Comparison of ENCODE assay signal across 9 cellular contexts in the genomic region with DNA sequence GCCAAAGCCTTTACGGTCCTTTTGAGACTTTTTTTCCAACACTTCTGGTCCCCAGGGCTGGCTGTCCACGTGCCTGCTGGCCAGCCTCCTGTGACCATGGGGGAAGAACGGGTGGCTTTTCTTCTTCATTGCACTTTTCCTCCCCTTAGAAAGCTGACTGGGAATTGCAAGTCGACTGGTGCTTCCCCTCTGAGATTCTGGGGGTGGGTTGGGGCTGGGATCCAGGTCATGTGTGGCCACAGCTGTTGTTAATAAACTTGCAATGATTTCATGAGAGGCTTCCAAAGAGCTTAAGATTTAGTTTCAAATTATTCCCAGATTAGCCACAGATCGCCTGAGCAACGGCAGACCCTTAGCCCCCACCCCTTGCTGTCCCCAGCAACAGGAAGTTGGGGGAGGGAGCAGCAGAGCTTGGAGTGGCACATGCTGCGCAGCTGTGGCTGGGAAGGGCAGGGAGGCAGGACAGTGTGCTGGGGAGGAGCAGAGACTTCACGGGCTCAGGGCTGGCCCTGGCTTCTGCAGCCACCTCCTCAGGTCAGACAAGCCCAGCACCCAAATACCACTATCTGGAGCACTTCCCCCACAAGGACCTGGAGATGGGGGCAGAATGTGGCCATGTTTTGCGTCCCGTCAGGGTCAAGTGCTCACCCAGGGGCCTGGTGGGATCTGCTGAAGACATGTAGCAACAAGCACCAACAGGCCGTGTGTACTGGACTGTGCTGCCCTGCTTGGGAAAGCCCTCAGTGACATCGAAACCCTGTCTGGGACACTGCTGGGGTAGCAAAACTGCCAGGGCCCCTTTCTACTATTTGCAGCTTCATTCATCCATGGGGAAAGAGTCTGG. TPM values are rescaled to one million over a fixed set of nuclear protein-coding genes. Genes with fewer than 3 reads are reported as not detected.
DNase-seq lines count a peak whose midpoint lies in the region; ATAC-seq and TF ChIP-seq lines count a peak whose summit lies in the region.
"Had no signal": no experiment of that assay in that cellular context is flagged by ENCODE, and none has a peak within 500 bp of the region (broad histone marks: within the 10 kb centered on the region; RNA-seq: fewer than 3 reads in every experiment).

No MANE protein-coding gene starts in this region.

- no peaks in the 10 kb centered on the region for H3K9me3 Mint-ChIP-seq in activated T-helper 1 cell treated with anti-CD3 and anti-CD28 coated beads, Interleukin-12 subunit alpha, Interleukin-12 subunit beta, Interleukin-2, Interleukin-4 antibody, amounts not matched to agents 30 ng/mL and 10 ng/mL and 1 ng/mL, durations not matched to agents 14 hours and 24 hours and 36 hours
- H3K9me3 Mint-ChIP-seq in CD8-positive, alpha-beta memory T cell: no peaks in the 10 kb centered on the region

- peak; percentile 55 for DNase-seq in DND-41
- peak; percentile 57 to 69 for DNase-seq in SJSA1 (ENCODE audit: low read depth in 1 of 2, low spot score in 2 of 2)
- peak; percentile 81 for DNase-seq in Right ventricle myocardium superior
- peak; percentile 74 to 87 for DNase-seq in psoas muscle
- DNase-seq in activated T-helper 1 cell treated with anti-CD3 and anti-CD28 coated beads, Interleukin-12 subunit alpha, Interleukin-12 subunit beta, Interleukin-2, Interleukin-4 antibody, amounts not matched to agents 30 ng/mL and 10 ng/mL and 1 ng/mL, durations not matched to agents 14 hours and 24 hours and 36 hours (ENCODE audit: low spot score): no peak
- no peak for DNase-seq in CD8-positive, alpha-beta memory T cell
- no peak for DNase-seq in Karpas-422

- no peaks in the 10 kb centered on the region for H3K27me3 ChIP-seq in DND-41 (ENCODE audit: insufficient read depth, low read length, poor library complexity)
- no peaks in the 10 kb centered on the region for H3K27me3 ChIP-seq in SJSA1 (replicated peaks)
- no peaks in the 10 kb centered on the region for H3K27me3 ChIP-seq in psoas muscle (ENCODE audit: insufficient read depth in 3 of 3, low read length in 2 of 3)
- no peaks in the 10 kb centered on the region for H3K27me3 ChIP-seq in CD8-positive, alpha-beta memory T cell (ENCODE audit: insufficient read depth, low read length, poor library complexity, severe bottlenecking)
- no peaks in the 10 kb centered on the region for H3K27me3 ChIP-seq in Karpas-422 (ENCODE audit: low read length)

- H2AFZ ChIP-seq in DND-41 (ENCODE audit: low read depth, low read length) (no peak overlapping the region), Karpas-422 (ENCODE audit: low read length) (no peak overlapping the region)

- peaks cover 28% of the 10 kb centered on the region for H3K4me1 Mint-ChIP-seq in activated T-helper 1 cell treated with anti-CD3 and anti-CD28 coated beads, Interleukin-12 subunit alpha, Interleukin-12 subunit beta, Interleukin-2, Interleukin-4 antibody, amounts not matched to agents 30 ng/mL and 10 ng/mL and 1 ng/mL, durations not matched to agents 14 hours and 24 hours and 36 hours (ENCODE audit: low read depth)
- peaks cover 33 to 47% (median 34%) of the 10 kb centered on the region in 3 donors for H3K4me1 Mint-ChIP-seq in CD8-positive, alpha-beta memory T cell

- H3K4me3 Mint-ChIP-seq in activated T-helper 1 cell treated with anti-CD3 and anti-CD28 coated beads, Interleukin-12 subunit alpha, Interleukin-12 subunit beta, Interleukin-2, Interleukin-4 antibody, amounts not matched to agents 30 ng/mL and 10 ng/mL and 1 ng/mL, durations not matched to agents 14 hours and 24 hours and 36 hours: no peak overlapping the region
- H3K4me3 Mint-ChIP-seq in CD8-positive, alpha-beta memory T cell: no peak overlapping the region

- no peak overlapping the region for H3K27ac Mint-ChIP-seq in activated T-helper 1 cell treated with anti-CD3 and anti-CD28 coated beads, Interleukin-12 subunit alpha, Interleukin-12 subunit beta, Interleukin-2, Interleukin-4 antibody, amounts not matched to agents 30 ng/mL and 10 ng/mL and 1 ng/mL, durations not matched to agents 14 hours and 24 hours and 36 hours
- H3K27ac Mint-ChIP-seq in CD8-positive, alpha-beta memory T cell: peak overlapping the region in 1 of 8 donors; percentile 52

- no peaks in the 10 kb centered on the region for H3K79me2 ChIP-seq in DND-41 (ENCODE audit: insufficient read depth, low read length)
- H3K79me2 ChIP-seq in Karpas-422 (ENCODE audit: low read length): no peaks in the 10 kb centered on the region

- CTCF ChIA-PET in CD8-positive, alpha-beta memory T cell (lab: Charles Lee): interaction anchor here (1.3 kb wide), 1 partner anchor 31 kb away, joined by 3 read pairs; no protein-coding TSS in a partner anchor

- POLR2A ChIA-PET in CD8-positive, alpha-beta memory T cell (lab: Charles Lee): interaction anchor here (0.6 kb wide), 1 partner anchor 33 kb away, joined by 3 read pairs; no protein-coding TSS in a partner anchor

- H3K9me3 ChIP-seq in DND-41 (ENCODE audit: insufficient read depth, low read length, severe bottlenecking) (no peaks in the 10 kb centered on the region), SJSA1 (replicated peaks) (no peaks in the 10 kb centered on the region), psoas muscle (no peaks in the 10 kb centered on the region), Karpas-422 (ENCODE audit: low read length) (no peaks in the 10 kb centered on the region)
- no peaks in the 10 kb centered on the region for H3K9me3 ChIP-seq in CD8-positive, alpha-beta memory T cell (ENCODE audit: low read length)

- WGBS in psoas muscle, 3 donors: 15 to 19% (median 15%) methylated on average over 12 of the region's 12 CpGs

- ATAC-seq in DND-41 (ENCODE audit: insufficient read depth, low read depth) (peak; percentile 83), Right ventricle myocardium superior (ENCODE audit: poor library complexity) (peak; percentile 80), psoas muscle (peak; percentile 84 to 88 (median 86)), GM19324 (IDR thresholded peaks at IDR 0.05; ENCODE audit: low FRiP score, unreplicated experiment) (no peak)

- H3K36me3 ChIP-seq in DND-41 (ENCODE audit: insufficient read depth, low read length): peaks cover 63% of the 10 kb centered on the region
- H3K36me3 ChIP-seq in SJSA1: peaks cover 52% of the 10 kb centered on the region
- H3K36me3 ChIP-seq in psoas muscle (ENCODE audit: insufficient read depth in 1 of 2, low read depth in 1 of 2): peaks cover 0 to 31% of the 10 kb centered on the region in 2 donors
- peaks cover 10% of the 10 kb centered on the region for H3K36me3 ChIP-seq in CD8-positive, alpha-beta memory T cell (ENCODE audit: insufficient read depth, low read length)
- H3K36me3 ChIP-seq in Karpas-422 (ENCODE audit: insufficient read depth, low read length): peaks cover 4% of the 10 kb centered on the region

- peak overlapping the region; percentile 24; the same call in 1 of the 2 replicates for H3K27ac ChIP-seq in DND-41 (ENCODE audit: low read length)
- H3K27ac ChIP-seq in SJSA1: peak overlapping the region; percentile 22
- H3K27ac ChIP-seq in psoas muscle: peak overlapping the region; percentile 69
- no peak overlapping the region for H3K27ac ChIP-seq in CD8-positive, alpha-beta memory T cell (ENCODE audit: low read depth, low read length)
- H3K27ac ChIP-seq in Karpas-422 (ENCODE audit: low read length): no peak overlapping the region
- H3K27ac ChIP-seq: epithelial cell of prostate had no signal

- H3K27me3 Mint-ChIP-seq in activated T-helper 1 cell treated with anti-CD3 and anti-CD28 coated beads, Interleukin-12 subunit alpha, Interleukin-12 subunit beta, Interleukin-2, Interleukin-4 antibody, amounts not matched to agents 30 ng/mL and 10 ng/mL and 1 ng/mL, durations not matched to agents 14 hours and 24 hours and 36 hours (ENCODE audit: insufficient read depth): peaks cover 3% of the 10 kb centered on the region
- no peaks in the 10 kb centered on the region for H3K27me3 Mint-ChIP-seq in CD8-positive, alpha-beta memory T cell

- peaks cover 8% of the 10 kb centered on the region for H3K4me1 ChIP-seq in DND-41 (ENCODE audit: insufficient read depth, low read length)
- H3K4me1 ChIP-seq in SJSA1 (replicated peaks): peaks cover 62% of the 10 kb centered on the region
- peaks cover 43% of the 10 kb centered on the region for H3K4me1 ChIP-seq in psoas muscle
- peaks cover 24% of the 10 kb centered on the region for H3K4me1 ChIP-seq in CD8-positive, alpha-beta memory T cell (ENCODE audit: insufficient read depth, low read length)
- H3K4me1 ChIP-seq in Karpas-422 (ENCODE audit: low read length): no peaks in the 10 kb centered on the region

- peaks cover 16% of the 10 kb centered on the region for H4K20me1 ChIP-seq in DND-41 (ENCODE audit: insufficient read depth, low read length)
- no peaks in the 10 kb centered on the region for H4K20me1 ChIP-seq in Karpas-422 (ENCODE audit: insufficient read depth, low read depth, low read length)

- H3K9ac ChIP-seq in DND-41 (ENCODE audit: low read depth, low read length) (no peak overlapping the region), Karpas-422 (ENCODE audit: low read length) (no peak overlapping the region)

- H3K4me2 ChIP-seq in DND-41 (ENCODE audit: insufficient read depth, low read length): no peak overlapping the region
- H3K4me2 ChIP-seq in Karpas-422 (ENCODE audit: low read depth, low read length, poor library complexity, severe bottlenecking): no peak overlapping the region

- TF ChIP-seq CTCF in DND-41 (IDR thresholded peaks at IDR 0.05; ENCODE audit: borderline replicate concordance, extremely low read depth, low read length, poor library complexity, severe bottlenecking) (no peak), psoas muscle (IDR thresholded peaks at IDR 0.05) (no peak)

- H3K4me3 ChIP-seq in DND-41 (ENCODE audit: low read depth in 1 of 2, low read length in 2 of 2): no peak overlapping the region
- no peak overlapping the region for H3K4me3 ChIP-seq in SJSA1
- H3K4me3 ChIP-seq in psoas muscle: peak overlapping the region; percentile 19
- H3K4me3 ChIP-seq in CD8-positive, alpha-beta memory T cell (ENCODE audit: low read length): no peak overlapping the region
- H3K4me3 ChIP-seq in Karpas-422 (ENCODE audit: low read length): no peak overlapping the region

- intact Hi-C loops in Right ventricle myocardium superior (cut with DNase I): no loop called here
- intact Hi-C loops in psoas muscle (cut with DNase I): no loop called here
- intact Hi-C loops in activated T-helper 1 cell treated with anti-CD3 and anti-CD28 coated beads, Interleukin-12 subunit alpha, Interleukin-12 subunit beta, Interleukin-2, Interleukin-4 antibody, amounts not matched to agents 30 ng/mL and 10 ng/mL and 1 ng/mL, durations not matched to agents 14 hours and 24 hours and 36 hours (cut with micrococcal nuclease): no loop called here

- H3K36me3 Mint-ChIP-seq in activated T-helper 1 cell treated with anti-CD3 and anti-CD28 coated beads, Interleukin-12 subunit alpha, Interleukin-12 subunit beta, Interleukin-2, Interleukin-4 antibody, amounts not matched to agents 30 ng/mL and 10 ng/mL and 1 ng/mL, durations not matched to agents 14 hours and 24 hours and 36 hours (ENCODE audit: low read depth): peaks cover 15% of the 10 kb centered on the region
- peaks cover 9 to 75% (median 26%) of the 10 kb centered on the region in 3 donors for H3K36me3 Mint-ChIP-seq in CD8-positive, alpha-beta memory T cell

- no peaks in the 10 kb centered on the region for H3K9me2 ChIP-seq in Karpas-422 (replicated peaks; ENCODE audit: insufficient read depth, low read length)

RNA-seq across cellular contexts. Expression of gene FSCN1, which starts 41.7 kb away (rescaled TPM):
- total RNA-seq in SJSA1 (2014; rRNA removed; shearing (Covaris generic)): 155 and 208 TPM in 2 replicates
- total RNA-seq in Right ventricle myocardium superior (9.7 TPM), psoas muscle (10 to 100 TPM in 1 of 4 donors, 1 to 10 TPM in 3; 4.8 to 15.8 (median 8.1) TPM)
- polyA plus RNA-seq in psoas muscle: 1 to 10 TPM; 2.2 to 8.3 (median 2.8) TPM
- 39.1 and 39.5 TPM in 2 replicates for total RNA-seq in activated T-helper 1 cell treated with anti-CD3 and anti-CD28 coated beads, Interleukin-12 subunit alpha, Interleukin-12 subunit beta, Interleukin-2, Interleukin-4 antibody, amounts not matched to agents 30 ng/mL and 10 ng/mL and 1 ng/mL, durations not matched to agents 14 hours and 24 hours and 36 hours
- 1 to 10 TPM; 4.8 to 5.7 TPM for total RNA-seq in CD8-positive, alpha-beta memory T cell
- 0.37 TPM for polyA plus RNA-seq in CD8-positive, alpha-beta memory T cell
- total RNA-seq in Karpas-422 (2014; rRNA removed; shearing (Covaris generic); ENCODE audit: low replicate concordance): 5.4 and 10.6 TPM in 2 replicates

Comparison
In these comparisons a context has a peak if more than half of its experiments do, and no peak if none do; other contexts are left out.
1. DNase-seq: peak in DND-41 (single experiment), SJSA1 (2 of 2), Right ventricle myocardium superior (single experiment) and psoas muscle (2 of 2); none in activated T-helper 1 cell treated with anti-CD3 and anti-CD28 coated beads, Interleukin-12 subunit alpha, Interleukin-12 subunit beta, Interleukin-2, Interleukin-4 antibody, amounts not matched to agents 30 ng/mL and 10 ng/mL and 1 ng/mL, durations not matched to agents 14 hours and 24 hours and 36 hours (single experiment), CD8-positive, alpha-beta memory T cell (0 of 5) and Karpas-422 (single experiment).
2. H3K27ac ChIP-seq: peak in DND-41 (single experiment), SJSA1 (single experiment) and psoas muscle (single experiment); none in CD8-positive, alpha-beta memory T cell (single experiment) and Karpas-422 (single experiment).